Comparison of ENCODE assay signal across 14 cellular contexts in the genomic region with DNA sequence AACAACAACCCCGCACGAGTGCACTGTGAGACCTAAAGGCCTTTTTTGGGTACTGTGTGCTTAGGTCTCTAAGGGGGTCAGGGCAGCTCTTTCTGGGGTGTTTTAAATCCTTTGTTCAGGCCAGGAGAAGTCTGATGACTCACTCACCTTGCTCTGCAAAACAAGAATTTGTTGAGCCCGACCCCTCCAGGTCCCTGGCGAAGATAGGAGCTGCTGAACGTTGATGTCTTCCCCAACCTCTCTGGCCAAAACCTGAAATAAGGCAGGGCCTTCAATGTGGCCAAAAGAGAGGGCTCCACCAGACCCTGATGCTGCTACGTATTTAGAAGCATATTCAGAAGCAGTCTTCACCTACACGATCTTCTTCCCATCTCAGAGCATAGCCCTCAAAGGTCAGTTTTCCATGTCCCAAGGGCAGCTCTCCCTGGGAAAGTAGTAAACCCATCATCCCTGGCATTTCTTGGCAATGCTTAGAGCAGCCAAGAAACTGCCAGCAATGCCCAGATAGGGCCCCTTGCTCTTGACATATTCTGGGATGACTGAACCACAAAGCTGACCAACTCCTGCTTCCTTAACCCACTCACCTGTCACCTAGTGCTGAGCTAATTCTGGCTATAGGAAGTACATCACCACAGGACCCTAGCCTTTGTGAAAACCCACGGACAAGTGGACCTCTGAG. TPM values are rescaled to one million over a fixed set of nuclear protein-coding genes. Genes with fewer than 3 reads are reported as not detected.
DNase-seq lines count a peak whose midpoint lies in the region; FAIRE-seq and TF ChIP-seq lines count a peak whose summit lies in the region.
"Had no signal": no experiment of that assay in that cellular context is flagged by ENCODE, and none has a peak within 500 bp of the region (broad histone marks: within the 10 kb centered on the region; RNA-seq: fewer than 3 reads in every experiment).

No MANE protein-coding gene starts in this region.

- no peak overlapping the region for H3K23ac ChIP-seq in H9 (ENCODE audit: insufficient read length, low read depth, low read length)

- H3K4me1 Mint-ChIP-seq in H9: peaks cover 29 to 31% of the 10 kb centered on the region in 2 experiments
- H3K4me1 Mint-ChIP-seq: natural killer cell had no signal

- no peak overlapping the region for H4K91ac ChIP-seq in H9 (ENCODE audit: insufficient read length, low read depth, low read length)

- H3K36me3 ChIP-seq in bronchial epithelial cell (ENCODE audit: control insufficient read depth, insufficient read depth, low read length) (no peaks in the 10 kb centered on the region), skeletal muscle tissue (ENCODE audit: control insufficient read depth in 3 of 3, insufficient read depth in 3 of 3, low read length in 3 of 3) (no peaks in the 10 kb centered on the region)
- H3K36me3 ChIP-seq in effector memory CD4-positive, alpha-beta T cell (ENCODE audit: control insufficient read depth, insufficient read depth, low read length): no peaks in the 10 kb centered on the region
- H3K36me3 ChIP-seq: BE2C, SJSA1 had no signal

- no peak overlapping the region for H2BK5ac ChIP-seq in H9 (ENCODE audit: insufficient read length, low read length)

- no peaks in the 10 kb centered on the region for H3K23me2 ChIP-seq in H9 (ENCODE audit: insufficient read length, low read depth, low read length, poor library complexity, severe bottlenecking)

- H3K79me1 ChIP-seq in H9 (ENCODE audit: insufficient read depth, low read depth, low read length, poor library complexity, severe bottlenecking): no peaks in the 10 kb centered on the region

- H2BK15ac ChIP-seq in H9 (ENCODE audit: low read depth, low read length): no peak overlapping the region

- H4K5ac ChIP-seq in H9 (ENCODE audit: insufficient read length, low read depth, low read length): no peak overlapping the region

- H2BK20ac ChIP-seq in H9 (ENCODE audit: low read depth, low read length, poor library complexity, severe bottlenecking): no peak overlapping the region

- peak; percentile 26 for DNase-seq in H9
- no peak for DNase-seq in bronchial epithelial cell (ENCODE audit: low read depth)
- peak; percentile 61 for DNase-seq in islet precursor cell
- DNase-seq in GM19239 (ENCODE audit: insufficient read length, low spot score): no peak
- DNase-seq in urothelium cell line (ENCODE audit: low spot score): no peak
- DNase-seq in effector memory CD4-positive, alpha-beta T cell: no peak
- DNase-seq in NCI-H1105 (lab: John Stamatoyannopoulos, UW): no peak
- DNase-seq: activated T-cell treated with anti-CD3 and anti-CD28 coated beads, Interleukin-2, amount 50 U/mL, for 4 hours; BE2C; erythroblast; natural killer cell; NCI-H187 had no signal

- H3K27ac ChIP-seq in H9 (ENCODE audit: insufficient read length, low read depth, low read length) (no peak overlapping the region), skeletal muscle tissue (ENCODE audit: low read depth, low read length) (peak overlapping the region; percentile 88)
- H3K27ac ChIP-seq in effector memory CD4-positive, alpha-beta T cell (ENCODE audit: insufficient read depth, low read length, poor library complexity, severe bottlenecking): no peak overlapping the region
- H3K27ac ChIP-seq: SJSA1 had no signal

- H3K14ac ChIP-seq in H9 (ENCODE audit: insufficient read depth, low read length): no peak overlapping the region

- H3K4ac ChIP-seq in H9 (ENCODE audit: low read depth, low read length): no peak overlapping the region

- H3K4me3 Mint-ChIP-seq in H9: no peak overlapping the region
- H3K4me3 Mint-ChIP-seq: activated T-cell treated with anti-CD3 and anti-CD28 coated beads, Interleukin-2, amount 50 U/mL, for 4 hours; natural killer cell had no signal

- H3K27ac Mint-ChIP-seq in H9: no peak overlapping the region
- H3K27ac Mint-ChIP-seq: natural killer cell had no signal

- peaks cover 14% of the 10 kb centered on the region for H3K27me3 Mint-ChIP-seq in H9 (ENCODE audit: low read depth)

- H3K18ac ChIP-seq in H9 (ENCODE audit: insufficient read length, low read depth, low read length): no peak overlapping the region

- H4K8ac ChIP-seq in H9 (replicated peaks; ENCODE audit: insufficient read length, low read depth, low read length): no peak overlapping the region

- H3K9me3 ChIP-seq in H9 (ENCODE audit: control insufficient read depth, low read depth, low read length) (no peaks in the 10 kb centered on the region), skeletal muscle tissue (ENCODE audit: control insufficient read depth in 3 of 3, low read length in 3 of 3) (no peaks in the 10 kb centered on the region)
- no peaks in the 10 kb centered on the region for H3K9me3 ChIP-seq in effector memory CD4-positive, alpha-beta T cell (ENCODE audit: control insufficient read depth, low read length)
- H3K9me3 ChIP-seq: BE2C, SJSA1 had no signal

- no peak overlapping the region for H2AFZ ChIP-seq in H9 (ENCODE audit: low read length)

- TF ChIP-seq CTCF in H9 (conservative IDR thresholded peaks at IDR 0.05): no peak
- no peak for TF ChIP-seq CTCF in bronchial epithelial cell (IDR thresholded peaks at IDR 0.05; ENCODE audit: insufficient read depth, low read length, severe bottlenecking)

- no CpG with 5 or more reads among the region's 8 CpGs for WGBS in H9 (ENCODE audit: extremely low coverage, insufficient read length, low lambda C conversion rate)

- no peak overlapping the region for H2BK12ac ChIP-seq in H9 (ENCODE audit: insufficient read length, low read depth, low read length)

- H3K4me2 ChIP-seq in H9 (ENCODE audit: insufficient read depth, insufficient read length, low read length): no peak overlapping the region

- H3K36me3 Mint-ChIP-seq in H9 (ENCODE audit: insufficient read depth in 1 of 3, low read depth in 3 of 3): no peaks in the 10 kb centered on the region
- H3K36me3 Mint-ChIP-seq: natural killer cell had no signal

- FAIRE-seq in bronchial epithelial cell (lab: Jason Lieb, UNC): peak; percentile 73
- FAIRE-seq in GM19239 (lab: Jason Lieb, UNC): no peak
- FAIRE-seq in urothelium cell line (lab: Jason Lieb, UNC): no peak

- H3K9me3 Mint-ChIP-seq in H9: no peaks in the 10 kb centered on the region
- H3K9me3 Mint-ChIP-seq: activated T-cell treated with anti-CD3 and anti-CD28 coated beads, Interleukin-2, amount 50 U/mL, for 4 hours; natural killer cell had no signal

- no peak overlapping the region for H3K9ac ChIP-seq in H9 (ENCODE audit: extremely low read depth, insufficient read length, low read length)
- H3K9ac ChIP-seq in skeletal muscle tissue (ENCODE audit: low read depth in 1 of 3, low read length in 3 of 3): peak overlapping the region; percentile 45 to 63 (median 62)

- no peak overlapping the region for H3K4me3 ChIP-seq in bronchial epithelial cell (ENCODE audit: low read depth, low read length)
- peak overlapping the region in 2 of 3 donors; percentile 9 to 29 for H3K4me3 ChIP-seq in skeletal muscle tissue (ENCODE audit: low read length in 3 of 3)
- H3K4me3 ChIP-seq in effector memory CD4-positive, alpha-beta T cell (ENCODE audit: insufficient read depth, low read depth, low read length, poor library complexity, severe bottlenecking): no peak overlapping the region
- H3K4me3 ChIP-seq: SJSA1 had no signal

- no peak overlapping the region for H3T11ph ChIP-seq in H9 (ENCODE audit: low read length)

- H4K20me1 ChIP-seq in H9 (ENCODE audit: control insufficient read depth, insufficient read depth, insufficient read length): no peaks in the 10 kb centered on the region

- H3K27me3 ChIP-seq in H9 (ENCODE audit: insufficient read depth, low read length) (no peaks in the 10 kb centered on the region), bronchial epithelial cell (ENCODE audit: control insufficient read depth, insufficient read depth, low read length) (no peaks in the 10 kb centered on the region), skeletal muscle tissue (ENCODE audit: control insufficient read depth in 3 of 3, insufficient read depth in 3 of 3, low read length in 3 of 3) (no peaks in the 10 kb centered on the region)
- H3K27me3 ChIP-seq in effector memory CD4-positive, alpha-beta T cell (replicated peaks; ENCODE audit: control insufficient read depth, insufficient read depth, low read length, poor library complexity, severe bottlenecking): no peaks in the 10 kb centered on the region
- H3K27me3 ChIP-seq: BE2C, SJSA1 had no signal

- H2AK5ac ChIP-seq in H9 (ENCODE audit: insufficient read length, low read length): no peak overlapping the region

- no peaks in the 10 kb centered on the region for H3K79me2 ChIP-seq in H9 (ENCODE audit: insufficient read depth, low read length)

- no peak overlapping the region for H3K56ac ChIP-seq in H9 (ENCODE audit: insufficient read length, low read depth, low read length)

- no peak overlapping the region for H2BK120ac ChIP-seq in H9 (ENCODE audit: low read depth, low read length, poor library complexity, severe bottlenecking)

- H3K4me1 ChIP-seq in H9 (ENCODE audit: insufficient read depth, low read length) (no peaks in the 10 kb centered on the region), skeletal muscle tissue (ENCODE audit: control insufficient read depth in 3 of 3, insufficient read depth in 3 of 3, low read length in 3 of 3) (peaks cover 20 to 66% (median 47%) of the 10 kb centered on the region in 3 donors)
- peaks cover 22% of the 10 kb centered on the region for H3K4me1 ChIP-seq in effector memory CD4-positive, alpha-beta T cell (ENCODE audit: control insufficient read depth, insufficient read depth, low read length, poor library complexity, severe bottlenecking)
- H3K4me1 ChIP-seq: BE2C had no signal

RNA-seq across cellular contexts. Expression of gene CCDC13, which starts 27.1 kb away (rescaled TPM):
- total RNA-seq in H9 (2021): not detected in 2 replicates
- total RNA-seq in bronchial epithelial cell: 1.4 and 1.6 TPM in 2 replicates
- total RNA-seq in skeletal muscle tissue: not detected

RNA-seq across cellular contexts. Expression of gene HHATL, which starts 43.3 kb away (rescaled TPM):
- total RNA-seq in H9 (2021): 0.46 TPM in 1 of 2 replicates, not detected in the other
- total RNA-seq in bronchial epithelial cell: not detected in 2 replicates
- total RNA-seq in skeletal muscle tissue: 23.0 TPM
- total RNA-seq: activated T-cell treated with anti-CD3 and anti-CD28 coated beads, Interleukin-2, amount 50 U/mL, for 4 hours; natural killer cell; SJSA1 had no signal

RNA-seq across cellular contexts. Expression of gene HIGD1A, which starts 58.4 kb away (rescaled TPM):
- total RNA-seq in H9 (2021) (77.6 and 84.2 TPM in 2 replicates), bronchial epithelial cell (219 and 291 TPM in 2 replicates), skeletal muscle tissue (63.7 TPM)

Comparison
In these comparisons a context has a peak if more than half of its experiments do, and no peak if none do; other contexts are left out.
1. DNase-seq: peak in H9 (single experiment) and islet precursor cell (single experiment); none in bronchial epithelial cell (single experiment), GM19239 (single experiment), urothelium cell line (single experiment), effector memory CD4-positive, alpha-beta T cell (0 of 3) and NCI-H1105 (single experiment).
2. H3K4me3 ChIP-seq: peak in skeletal muscle tissue (2 of 3); none in bronchial epithelial cell (single experiment) and effector memory CD4-positive, alpha-beta T cell (single experiment).
3. RNA of gene HHATL, which starts 43.3 kb away (total RNA-seq): 23.0 TPM in skeletal muscle tissue (single experiment); 0.46 TPM in H9 and not detected in bronchial epithelial cell; every median in the first group is over 10 times any median in the second.